Comparison of ENCODE assay signal across 13 cellular contexts in the genomic region with DNA sequence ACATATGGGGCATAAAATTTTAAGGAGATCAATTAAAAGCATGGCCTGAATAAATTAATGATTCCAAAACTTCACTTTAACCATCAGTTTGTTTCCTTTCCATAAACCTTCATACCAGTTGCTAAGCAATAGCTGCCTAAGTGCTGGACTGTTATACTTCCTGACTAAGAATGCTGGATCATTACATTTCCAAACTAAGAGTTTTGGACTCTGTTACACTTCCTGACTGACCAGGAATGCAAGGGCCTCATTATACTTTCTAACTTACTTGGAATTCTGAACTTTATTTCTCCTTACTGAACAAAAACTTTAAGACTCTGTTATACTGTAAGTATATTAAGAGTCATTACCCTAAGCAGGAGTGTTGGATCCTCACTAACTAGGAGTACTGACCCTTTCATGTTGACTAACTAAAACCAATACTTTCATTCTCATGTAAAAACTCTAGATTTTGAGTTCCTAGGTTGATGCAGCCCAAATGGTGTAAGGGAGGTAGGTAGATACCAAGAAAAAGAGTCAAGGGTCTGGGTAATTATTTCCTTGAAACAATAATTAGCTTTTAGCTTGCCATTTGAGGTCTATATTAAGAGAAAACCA.
DNase-seq lines count a peak whose midpoint lies in the region; ATAC-seq lines count a peak whose summit lies in the region.
"Had no signal": no experiment of that assay in that cellular context is flagged by ENCODE, and none has a peak within 500 bp of the region (broad histone marks: within the 10 kb centered on the region; RNA-seq: fewer than 3 reads in every experiment).

No MANE protein-coding gene starts in this region.

- H3K4me3 ChIP-seq in skeletal muscle cell (ENCODE audit: low read depth, low read length) = no peak overlapping the region
- H3K4me3 ChIP-seq: stomach had no signal

- DNase-seq in amniotic stem cell (lab: John Stamatoyannopoulos, UW) = peak; percentile 13
- DNase-seq in hepatic stellate cell (ENCODE audit: low spot score) = peak; percentile 46
- peak; percentile 1 for DNase-seq in skeletal muscle cell (ENCODE audit: low read depth)
- no peak for DNase-seq in activated CD4-positive, alpha-beta T cell treated with anti-CD3 and anti-CD28 coated beads for 48 hours
- DNase-seq: activated CD8-positive, alpha-beta T cell treated with anti-CD3 and anti-CD28 coated beads, Interleukin-2, amount 10 ng/mL, durations not matched to agents 7 days and 5 days; activated naive CD4-positive, alpha-beta T cell treated with anti-CD3 and anti-CD28 coated beads, Interleukin-2, amount 50 U/mL, for 16 hours; DMS 273 treated with DMSO at 0.1 percent for 48 hours; NCI-H1436 treated with DMSO at 0.1 percent for 48 hours; stimulated activated CD4-positive, alpha-beta T cell treated with anti-CD3 and anti-CD28 coated beads, Interleukin-2, amount 100 ng/mL, for 48 hours; stomach had no signal

- peak; percentile 61 for ATAC-seq in GM21529 (IDR thresholded peaks at IDR 0.05; ENCODE audit: unreplicated experiment)
- ATAC-seq in HG03521 (IDR thresholded peaks at IDR 0.05; ENCODE audit: unreplicated experiment) = no peak
- no peak for ATAC-seq in GM21360 (IDR thresholded peaks at IDR 0.05; ENCODE audit: unreplicated experiment)
- ATAC-seq: activated CD8-positive, alpha-beta T cell treated with anti-CD3 and anti-CD28 coated beads, Interleukin-2, amount 10 ng/mL, durations not matched to agents 7 days and 5 days had no signal
